ENCODE assay signal across 7 cellular contexts in genomic region chr1:63674865-63675815, GRCh38.
A peak's percentile ranks its signal among the peaks of the same experiment; 100 is the strongest.
DNase-seq lines count a peak whose midpoint lies in the region; ATAC-seq, FAIRE-seq and TF ChIP-seq lines count a peak whose summit lies in the region.

No MANE protein-coding gene starts in this region.

- no peaks in the 10 kb centered on the region for H3K36me3 ChIP-seq in brain microvascular endothelial cell (replicated peaks)
- no peaks in the 10 kb centered on the region for H3K36me3 ChIP-seq in HepG2 (replicated peaks in 1 of 2; ENCODE audit: control insufficient read depth in 1 of 2, insufficient read depth in 2 of 2, low read length in 2 of 2)
- H3K36me3 ChIP-seq in tibial nerve, result no peaks in the 10 kb centered on the region

- peak overlapping the region; percentile 18 for H2AFZ ChIP-seq in HepG2 (ENCODE audit: low read length)

- CTCF ChIA-PET in HepG2 (lab: Yijun Ruan, JAX; ENCODE audit: low intra/inter-chr PET ratio, low total read pairs), result interaction anchor here (0.7 to 2.0 kb wide), 3 partner anchors 17 to 462 kb away, joined by 5 to 8 read pairs (median 6); no protein-coding TSS in a partner anchor

- peak overlapping the region; percentile 8 for H3K27ac ChIP-seq in brain microvascular endothelial cell
- peak overlapping the region; percentile 54 for H3K27ac ChIP-seq in HepG2 (ENCODE audit: extremely low read length, insufficient read depth, low read length)
- peak overlapping the region in 3 of 4 donors; percentile 15 to 62 (median 60) for H3K27ac ChIP-seq in tibial nerve

- TF ChIP-seq CTCF in brain microvascular endothelial cell (IDR thresholded peaks at IDR 0.05; ENCODE audit: low read depth, low read length, missing control alignments) (no peak), HepG2 (CRISPR knock-in tag; IDR thresholded peaks at IDR 0.05) (no peak), tibial nerve (IDR thresholded peaks at IDR 0.05) (no peak)

- no peaks in the 10 kb centered on the region for H4K20me1 ChIP-seq in HepG2 (ENCODE audit: insufficient read depth, low read length)

- H3K9ac ChIP-seq in HepG2 (ENCODE audit: insufficient read depth, low read depth, low read length), result no peak overlapping the region

- ATAC-seq in HepG2 (peak; percentile 65), HG02798 (IDR thresholded peaks at IDR 0.05; ENCODE audit: poor library complexity, unreplicated experiment) (no peak)

- 85% methylated on average over 12 of the region's 15 CpGs for WGBS in HepG2 (ENCODE audit: low lambda C conversion rate)
- 73 to 74% methylated on average over 15 of the region's 15 CpGs for WGBS in tibial nerve, 2 donors

- H3K4me1 ChIP-seq in HepG2 (ENCODE audit: insufficient read depth, low read length), result peaks cover 38% of the 10 kb centered on the region
- peaks cover 0 to 17% (median 3%) of the 10 kb centered on the region in 4 donors for H3K4me1 ChIP-seq in tibial nerve

- FAIRE-seq in HepG2 (lab: Jason Lieb, UNC), result no peak

- H3K9me3 ChIP-seq in HepG2 (ENCODE audit: low read length), result no peaks in the 10 kb centered on the region; the same call in 1 of the 2 replicates
- peaks cover 0 to 2% (median 0%) of the 10 kb centered on the region in 4 donors for H3K9me3 ChIP-seq in tibial nerve

- no peak for TF ChIP-seq RAD21 in HepG2 (CRISPR knock-in tag; IDR thresholded peaks at IDR 0.05)

- TF ChIP-seq EP300 in HepG2 (IDR thresholded peaks at IDR 0.05; ENCODE audit: low read depth in 2 of 2, low read length in 2 of 2), result no peak
- no peak for TF ChIP-seq EP300 in HepG2 (CRISPR knock-in tag; IDR thresholded peaks at IDR 0.05; ENCODE audit: borderline replicate concordance)
- TF ChIP-seq EP300 in tibial nerve (IDR thresholded peaks at IDR 0.05), result no peak

- no peak overlapping the region for H3K4me3 ChIP-seq in brain microvascular endothelial cell (ENCODE audit: low read depth, low read length)
- H3K4me3 ChIP-seq in HepG2 (replicated peaks in 1 of 3; ENCODE audit: insufficient read depth in 1 of 3, low read depth in 2 of 3, low read length in 3 of 3), result 0 out of 6 replicates have a peak overlapping the region, but pooled peaks of 1 of the 3 experiments have one; percentile 6
- no peak overlapping the region for H3K4me3 ChIP-seq in tibial nerve

- peak overlapping the region; percentile 52 for H3K4me2 ChIP-seq in HepG2 (ENCODE audit: low read depth, low read length)

- POLR2A ChIA-PET in HepG2 (lab: Yijun Ruan, JAX), result interaction anchor here (0.9 to 1.9 kb wide), 6 partner anchors 9 to 462 kb away, joined by 3 to 25 read pairs (median 6); no protein-coding TSS in a partner anchor

- in situ Hi-C loops in brain microvascular endothelial cell (cut with HindIII; ENCODE audit: low pct_ligation_motif_present, low sequenced_read_pairs) (loop anchor here (25.0 kb wide), 2 partner anchors 462 to 562 kb away; no protein-coding TSS in a partner anchor), HepG2 (cut with HindIII; ENCODE audit: extremely low pct_ligation_motif_present, low pct_unique_long_range_greater_than_20kb) (loop anchor here (10.0 to 25.0 kb wide), 2 partner anchors 237 to 460 kb away; no protein-coding TSS in a partner anchor)

- intact Hi-C loops in HepG2 (cut with micrococcal nuclease; ENCODE audit: unreplicated experiment), result loop anchor here (1.0 to 10.0 kb wide), 5 partner anchors 17 to 570 kb away; no protein-coding TSS in a partner anchor

- H3K79me2 ChIP-seq in HepG2 (ENCODE audit: insufficient read depth, low read length), result no peaks in the 10 kb centered on the region

- H3K27me3 ChIP-seq in brain microvascular endothelial cell (replicated peaks), result no peaks in the 10 kb centered on the region
- H3K27me3 ChIP-seq in HepG2 (ENCODE audit: control insufficient read depth in 1 of 2, insufficient read depth in 2 of 2, low read length in 2 of 2), result no peaks in the 10 kb centered on the region
- H3K27me3 ChIP-seq in tibial nerve, result no peaks in the 10 kb centered on the region

- no TSS peak for BruUV-seq in HepG2 (replicated peaks; lab: Mats Ljungman, UMichigan)

- DNase-seq in NCI-H2171 treated with DMSO at 0.1 percent for 48 hours (lab: John Stamatoyannopoulos, UW) (peak; percentile 76), brain microvascular endothelial cell (no peak), HepG2 (ENCODE audit: low spot score) (no peak), tibial nerve (ENCODE audit: low spot score in 2 of 2) (no peak), iPS-NIHi11 (ENCODE audit: low spot score) (no peak)
- DNase-seq in stimulated activated CD4-positive, alpha-beta T cell treated with anti-CD3 and anti-CD28 coated beads, Interleukin-2, amount 100 ng/mL, for 24 hours, result no peak

- TF ChIP-seq POLR2A in HepG2 (IDR thresholded peaks at IDR 0.05; ENCODE audit: insufficient read depth in 1 of 2, low read depth in 2 of 2, low read length in 2 of 2), result no peak
- TF ChIP-seq POLR2A in tibial nerve (IDR thresholded peaks at IDR 0.05), result no peak

TF ChIP-seq in HepG2, 621 proteins besides CTCF, POLR2A, EP300 and RAD21 (continues in another document):
- TF ChIP-seq ARID2 (CRISPR knock-in tag; IDR thresholded peaks at IDR 0.05; ENCODE audit: borderline replicate concordance), result no peak
- no peak for TF ChIP-seq CHD4 (IDR thresholded peaks at IDR 0.05; ENCODE audit: borderline replicate concordance, low read length)
- no peak for TF ChIP-seq MXD3 (CRISPR knock-in tag; IDR thresholded peaks at IDR 0.05)
- TF ChIP-seq ZKSCAN1 (IDR thresholded peaks at IDR 0.05; ENCODE audit: low read length), result peak; percentile 32; the same call in 1 of the 2 replicates
- TF ChIP-seq HOXA7 (CRISPR knock-in tag; IDR thresholded peaks at IDR 0.05), result no peak
- no peak for TF ChIP-seq EEA1 (CRISPR knock-in tag; IDR thresholded peaks at IDR 0.05; ENCODE audit: borderline replicate concordance)
- TF ChIP-seq MED13 (CRISPR knock-in tag; IDR thresholded peaks at IDR 0.05), result no peak
- TF ChIP-seq SPEN (CRISPR knock-in tag; IDR thresholded peaks at IDR 0.05; ENCODE audit: low read depth), result no peak
- TF ChIP-seq SRSF4 (IDR thresholded peaks at IDR 0.05; ENCODE audit: low read depth, low read length, poor library complexity, severe bottlenecking), result no peak
- TF ChIP-seq FOXA1 (IDR thresholded peaks at IDR 0.05), result no peak
- TF ChIP-seq FOXA1 (CRISPR knock-in tag; IDR thresholded peaks at IDR 0.05), result no peak
- no peak for TF ChIP-seq MEIS1 (CRISPR knock-in tag; IDR thresholded peaks at IDR 0.05; ENCODE audit: borderline replicate concordance)
- TF ChIP-seq NCOR1 (IDR thresholded peaks at IDR 0.05; ENCODE audit: borderline replicate concordance, low read length), result no peak
- no peak for TF ChIP-seq FOXM1 (CRISPR knock-in tag; IDR thresholded peaks at IDR 0.05)
- 0 out of 2 replicates have a peak, but pooled peaks have one; percentile 8 for TF ChIP-seq PHF8 (CRISPR knock-in tag; IDR thresholded peaks at IDR 0.05)
- TF ChIP-seq ZNF460 (CRISPR knock-in tag; IDR thresholded peaks at IDR 0.05; ENCODE audit: borderline replicate concordance), result no peak
- no peak for TF ChIP-seq MBD4 (IDR thresholded peaks at IDR 0.05; ENCODE audit: borderline replicate concordance, low read length)
- TF ChIP-seq PRDM4 (CRISPR knock-in tag; IDR thresholded peaks at IDR 0.05; ENCODE audit: borderline replicate concordance), result no peak
- TF ChIP-seq MEF2D (CRISPR knock-in tag; IDR thresholded peaks at IDR 0.05), result 0 out of 2 replicates have a peak, but pooled peaks have one; percentile 51

Comparison
In these comparisons a context has a peak if more than half of its experiments do, and no peak if none do; other contexts are left out.
1. H3K27ac ChIP-seq: peak in every context shown above with its lines; median percentile 60 in tibial nerve; 54 in HepG2; 8 in brain microvascular endothelial cell.